14 cellular contexts compared by ENCODE assay signal in genomic region chr2:130756721-130757195, GRCh38. TPM values are rescaled to one million over a fixed set of nuclear protein-coding genes. Genes with fewer than 3 reads are reported as not detected.
DNase-seq lines count a peak whose midpoint lies in the region; ATAC-seq lines count a peak whose summit lies in the region.
"Had no signal": no experiment of that assay in that cellular context is flagged by ENCODE, and none has a peak within 500 bp of the region (broad histone marks: within the 10 kb centered on the region; RNA-seq: fewer than 3 reads in every experiment).

No MANE protein-coding gene starts in this region.

- no peak overlapping the region for H3K27ac Mint-ChIP-seq in activated CD8-positive, alpha-beta memory T cell treated with anti-CD3 and anti-CD28 coated beads, Interleukin-2, amount 10 ng/mL, durations not matched to agents 7 days and 5 days
- no peak overlapping the region for H3K27ac Mint-ChIP-seq in T-cell
- H3K27ac Mint-ChIP-seq in stimulated activated effector memory CD8-positive, alpha-beta T cell treated with anti-CD3 and anti-CD28 coated beads, Interleukin-12 subunit alpha, Interleukin-12 subunit beta, amount 100 ng/mL, for 72 hours = no peak overlapping the region

- H3K9me3 Mint-ChIP-seq in activated CD8-positive, alpha-beta memory T cell treated with anti-CD3 and anti-CD28 coated beads, Interleukin-2, amount 10 ng/mL, durations not matched to agents 7 days and 5 days (ENCODE audit: low read depth) = no peaks in the 10 kb centered on the region
- no peaks in the 10 kb centered on the region for H3K9me3 Mint-ChIP-seq in T-cell
- no peaks in the 10 kb centered on the region for H3K9me3 Mint-ChIP-seq in stimulated activated effector memory CD8-positive, alpha-beta T cell treated with anti-CD3 and anti-CD28 coated beads, Interleukin-12 subunit alpha, Interleukin-12 subunit beta, amount 100 ng/mL, for 72 hours

- CTCF ChIA-PET in activated CD8-positive, alpha-beta memory T cell treated with anti-CD3 and anti-CD28 coated beads, Interleukin-2, amount 10 ng/mL, durations not matched to agents 7 days and 5 days (lab: Charles Lee) = no interaction called here
- CTCF ChIA-PET in T-cell (lab: Charles Lee) = no interaction called here

- ATAC-seq in activated CD8-positive, alpha-beta memory T cell treated with anti-CD3 and anti-CD28 coated beads, Interleukin-2, amount 10 ng/mL, durations not matched to agents 7 days and 5 days = no peak
- ATAC-seq in T-cell (replicated peaks in 1 of 4) (no peak), GM19452 (IDR thresholded peaks at IDR 0.05; ENCODE audit: unreplicated experiment) (no peak), HG02970 (IDR thresholded peaks at IDR 0.05; ENCODE audit: low FRiP score, unreplicated experiment) (no peak)
- ATAC-seq in stimulated activated effector memory CD8-positive, alpha-beta T cell treated with anti-CD3 and anti-CD28 coated beads, Interleukin-12 subunit alpha, Interleukin-12 subunit beta, amount 100 ng/mL, for 72 hours = no peak
- ATAC-seq: sciatic nerve had no signal

- peak overlapping the region; percentile 22 for H3K4me3 Mint-ChIP-seq in activated CD8-positive, alpha-beta memory T cell treated with anti-CD3 and anti-CD28 coated beads, Interleukin-2, amount 10 ng/mL, durations not matched to agents 7 days and 5 days
- H3K4me3 Mint-ChIP-seq in T-cell = peak overlapping the region in 2 of 3 donors; percentile 61 to 71
- H3K4me3 Mint-ChIP-seq in stimulated activated effector memory CD8-positive, alpha-beta T cell treated with anti-CD3 and anti-CD28 coated beads, Interleukin-12 subunit alpha, Interleukin-12 subunit beta, amount 100 ng/mL, for 72 hours = peak overlapping the region; percentile 32

- no peak for DNase-seq in activated CD8-positive, alpha-beta memory T cell treated with anti-CD3 and anti-CD28 coated beads, Interleukin-2, amount 10 ng/mL, durations not matched to agents 7 days and 5 days
- DNase-seq in activated CD8-positive, alpha-beta memory T cell treated with anti-CD3 and anti-CD28 coated beads, Interleukin-2, amount 50 U/mL, for 4 hours = no peak
- DNase-seq in T-cell (no peak), ecto neural progenitor cell (ENCODE audit: low spot score) (no peak)
- DNase-seq in stimulated activated effector memory CD8-positive, alpha-beta T cell treated with anti-CD3 and anti-CD28 coated beads, Interleukin-12 subunit alpha, Interleukin-12 subunit beta, amount 100 ng/mL, for 72 hours (ENCODE audit: low spot score in 2 of 2) = no peak
- DNase-seq: T-helper 9 cell, upper lobe of right lung had no signal

- H3K27me3 Mint-ChIP-seq in activated CD8-positive, alpha-beta memory T cell treated with anti-CD3 and anti-CD28 coated beads, Interleukin-2, amount 10 ng/mL, durations not matched to agents 7 days and 5 days = peaks cover 50% of the 10 kb centered on the region
- H3K27me3 Mint-ChIP-seq in T-cell = peaks cover 53 to 66% of the 10 kb centered on the region in 2 donors

- no peaks in the 10 kb centered on the region for H3K36me3 Mint-ChIP-seq in activated CD8-positive, alpha-beta memory T cell treated with anti-CD3 and anti-CD28 coated beads, Interleukin-2, amount 10 ng/mL, durations not matched to agents 7 days and 5 days
- H3K36me3 Mint-ChIP-seq in T-cell = no peaks in the 10 kb centered on the region
- H3K36me3 Mint-ChIP-seq in stimulated activated effector memory CD8-positive, alpha-beta T cell treated with anti-CD3 and anti-CD28 coated beads, Interleukin-12 subunit alpha, Interleukin-12 subunit beta, amount 100 ng/mL, for 72 hours = no peaks in the 10 kb centered on the region

- H3K4me1 Mint-ChIP-seq in activated CD8-positive, alpha-beta memory T cell treated with anti-CD3 and anti-CD28 coated beads, Interleukin-2, amount 10 ng/mL, durations not matched to agents 7 days and 5 days = peaks cover 5% of the 10 kb centered on the region
- H3K4me1 Mint-ChIP-seq in T-cell = peaks cover 0 to 16% (median 9%) of the 10 kb centered on the region in 3 donors
- H3K4me1 Mint-ChIP-seq in stimulated activated effector memory CD8-positive, alpha-beta T cell treated with anti-CD3 and anti-CD28 coated beads, Interleukin-12 subunit alpha, Interleukin-12 subunit beta, amount 100 ng/mL, for 72 hours = peaks cover 6% of the 10 kb centered on the region

- POLR2A ChIA-PET in T-cell (lab: Charles Lee) = no interaction called here

- H3K4me3 ChIP-seq in iPS-11a (ENCODE audit: low read depth, low read length) = peak overlapping the region; percentile 58
- H3K4me3 ChIP-seq: upper lobe of right lung had no signal

RNA-seq across cellular contexts. Expression of gene AMER3, which starts 1.4 kb away (rescaled TPM):
- total RNA-seq in activated CD8-positive, alpha-beta memory T cell treated with anti-CD3 and anti-CD28 coated beads, Interleukin-2, amount 10 ng/mL, durations not matched to agents 7 days and 5 days = not detected
- total RNA-seq in T-cell = not detected
- total RNA-seq: Daoy, mononuclear cell, NCI-H460, sciatic nerve, upper lobe of right lung had no signal

RNA-seq across cellular contexts. Expression of gene GPR148, which starts 27.9 kb away (rescaled TPM):
- not detected for total RNA-seq in activated CD8-positive, alpha-beta memory T cell treated with anti-CD3 and anti-CD28 coated beads, Interleukin-2, amount 10 ng/mL, durations not matched to agents 7 days and 5 days
- not detected for total RNA-seq in T-cell
- total RNA-seq: Daoy, mononuclear cell, NCI-H460, sciatic nerve, upper lobe of right lung had no signal
